8 cellular contexts compared by ENCODE assay signal in genomic region chr16:30921748-30922419, GRCh38. TPM values are rescaled to one million over a fixed set of nuclear protein-coding genes. Genes with fewer than 3 reads are reported as not detected.
DNase-seq lines count a peak whose midpoint lies in the region; ATAC-seq and TF ChIP-seq lines count a peak whose summit lies in the region.

No MANE protein-coding gene starts in this region.

- no peaks in the 10 kb centered on the region for H3K4me1 ChIP-seq in esophagus (ENCODE audit: control insufficient read depth in 2 of 2, insufficient read depth in 2 of 2, low read length in 1 of 2)
- peaks cover 21% of the 10 kb centered on the region for H3K4me1 ChIP-seq in muscle layer of colon (ENCODE audit: insufficient read depth, low read length)

- peaks cover 0 to 4% of the 10 kb centered on the region in 2 donors for H3K36me3 ChIP-seq in esophagus (ENCODE audit: control insufficient read depth in 2 of 2, insufficient read depth in 2 of 2, low read length in 1 of 2)
- no peaks in the 10 kb centered on the region for H3K36me3 ChIP-seq in muscle layer of colon (ENCODE audit: insufficient read depth, low read length)

- H3K27ac ChIP-seq in esophagus (ENCODE audit: low read depth in 2 of 2, low read length in 1 of 2) (peak overlapping the region; percentile 91 to 95), muscle layer of colon (ENCODE audit: low read depth, low read length) (peak overlapping the region; percentile 82)

- TF ChIP-seq CTCF in GM10248 (IDR thresholded peaks at IDR 0.05; ENCODE audit: control extremely low read depth, extremely low read depth, low read depth, missing control alignments): peak; percentile 85

- no peak for ATAC-seq in activated T-cell treated with anti-CD3 and anti-CD28 coated beads, Interleukin-2, amount 50 U/mL, for 4 hours
- no peak for ATAC-seq in HG03342 (IDR thresholded peaks at IDR 0.05; ENCODE audit: unreplicated experiment)

- POLR2A ChIA-PET in GM10248 (lab: Yijun Ruan, JAX): no interaction called here

- 0% methylated on average over 37 of the region's 37 CpGs for WGBS in esophagus, 2 donors

- H3K4me3 ChIP-seq in esophagus (ENCODE audit: low read depth in 1 of 2, low read length in 2 of 2): peak overlapping the region; percentile 46 to 78
- H3K4me3 ChIP-seq in muscle layer of colon (ENCODE audit: low read depth in 1 of 2, low read length in 2 of 2): peak overlapping the region; percentile 28 to 83

- H3K9me3 Mint-ChIP-seq in activated T-cell treated with anti-CD3 and anti-CD28 coated beads, Interleukin-2, amount 50 U/mL, for 4 hours: no peaks in the 10 kb centered on the region

- H3K27me3 Mint-ChIP-seq in activated T-cell treated with anti-CD3 and anti-CD28 coated beads, Interleukin-2, amount 50 U/mL, for 4 hours (ENCODE audit: low read depth): no peaks in the 10 kb centered on the region

- no peaks in the 10 kb centered on the region for H3K36me3 Mint-ChIP-seq in activated T-cell treated with anti-CD3 and anti-CD28 coated beads, Interleukin-2, amount 50 U/mL, for 4 hours (ENCODE audit: insufficient read depth)

- H3K4me3 Mint-ChIP-seq in activated T-cell treated with anti-CD3 and anti-CD28 coated beads, Interleukin-2, amount 50 U/mL, for 4 hours: peak overlapping the region; percentile 99

- 0 out of 2 replicates have a peak, but pooled peaks have one; percentile 8 for TF ChIP-seq EP300 in Ishikawa (IDR thresholded peaks at IDR 0.05; ENCODE audit: borderline replicate concordance)

- H3K9ac ChIP-seq in muscle layer of colon (ENCODE audit: low read length): peak overlapping the region; percentile 18

- H3K27me3 ChIP-seq in esophagus (ENCODE audit: control insufficient read depth in 1 of 2, insufficient read depth in 2 of 2, low read length in 2 of 2) (no peaks in the 10 kb centered on the region), muscle layer of colon (ENCODE audit: control insufficient read depth in 1 of 2, insufficient read depth in 2 of 2, low read length in 2 of 2) (no peaks in the 10 kb centered on the region)

- no peaks in the 10 kb centered on the region for H3K9me3 ChIP-seq in esophagus (ENCODE audit: control insufficient read depth in 2 of 2, insufficient read depth in 1 of 2, low read depth in 1 of 2, low read length in 1 of 2)
- no peaks in the 10 kb centered on the region for H3K9me3 ChIP-seq in muscle layer of colon (ENCODE audit: low read length)

- DNase-seq in GM10248 (ENCODE audit: extremely low spot score) (peak; percentile 75), OCI-M1 (lab: John Stamatoyannopoulos, UW) (peak; percentile 96)
- DNase-seq in activated T-cell treated with anti-CD3 and anti-CD28 coated beads, Interleukin-2, amount 50 U/mL, for 4 hours: peak; percentile 86
- peak; percentile 75 to 83 for DNase-seq in stimulated activated CD8-positive, alpha-beta memory T cell treated with anti-CD3 and anti-CD28 coated beads, Interleukin-4, amount 100 ng/mL, for 4 hours (ENCODE audit: low read depth in 2 of 2, low spot score in 1 of 2)

- peak; percentile 90 for TF ChIP-seq RAD21 in Ishikawa (IDR thresholded peaks at IDR 0.05; ENCODE audit: low read depth)

- CTCF ChIA-PET in GM10248 (lab: Yijun Ruan, JAX): interaction anchor here (1.0 kb wide), 4 partner anchors 20 to 78 kb away, joined by 3 to 14 read pairs (median 4); no protein-coding TSS in a partner anchor

- peaks cover 15% of the 10 kb centered on the region for H3K4me1 Mint-ChIP-seq in activated T-cell treated with anti-CD3 and anti-CD28 coated beads, Interleukin-2, amount 50 U/mL, for 4 hours (ENCODE audit: low read depth)

TF ChIP-seq in Ishikawa, 13 proteins besides CTCF, POLR2A, EP300 and RAD21:
- TF ChIP-seq, protein P1, sequence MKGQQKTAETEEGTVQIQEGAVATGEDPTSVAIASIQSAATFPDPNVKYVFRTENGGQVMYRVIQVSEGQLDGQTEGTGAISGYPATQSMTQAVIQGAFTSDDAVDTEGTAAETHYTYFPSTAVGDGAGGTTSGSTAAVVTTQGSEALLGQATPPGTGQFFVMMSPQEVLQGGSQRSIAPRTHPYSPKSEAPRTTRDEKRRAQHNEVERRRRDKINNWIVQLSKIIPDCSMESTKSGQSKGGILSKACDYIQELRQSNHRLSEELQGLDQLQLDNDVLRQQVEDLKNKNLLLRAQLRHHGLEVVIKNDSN (IDR thresholded peaks at IDR 0.05): no peak
- TF ChIP-seq FOXM1 (IDR thresholded peaks at IDR 0.05; ENCODE audit: borderline replicate concordance, low read depth) (no peak), TAF1 (IDR thresholded peaks at IDR 0.05; ENCODE audit: low read depth) (peak; percentile 49; the same call in 1 of the 2 replicates), CREB1 (IDR thresholded peaks at IDR 0.05; ENCODE audit: low read depth) (no peak), CEBPB (IDR thresholded peaks at IDR 0.05) (no peak), TEAD4 (IDR thresholded peaks at IDR 0.05) (peak; percentile 14; the same call in 1 of the 2 replicates), YY1 (IDR thresholded peaks at IDR 0.05; ENCODE audit: low read depth) (peak; percentile 48; the same call in 1 of the 2 replicates), EGR1 (IDR thresholded peaks at IDR 0.05) (no peak), REST (IDR thresholded peaks at IDR 0.05; ENCODE audit: low read depth) (no peak), NFIC (IDR thresholded peaks at IDR 0.05) (no peak), TCF12 (IDR thresholded peaks at IDR 0.05; ENCODE audit: low read depth) (no peak; the same call in 1 of the 2 replicates), ZBTB7A (IDR thresholded peaks at IDR 0.05; ENCODE audit: low read depth) (peak; percentile 99)
- TF ChIP-seq, protein P2, sequence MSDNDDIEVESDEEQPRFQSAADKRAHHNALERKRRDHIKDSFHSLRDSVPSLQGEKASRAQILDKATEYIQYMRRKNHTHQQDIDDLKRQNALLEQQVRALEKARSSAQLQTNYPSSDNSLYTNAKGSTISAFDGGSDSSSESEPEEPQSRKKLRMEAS (IDR thresholded peaks at IDR 0.05): 0 out of 2 replicates have a peak, but pooled peaks have one; percentile 8

RNA-seq across cellular contexts. Expression of gene FBXL19, which starts 1.5 kb away (rescaled TPM):
- 10 to 100 TPM; 25.8 to 31.3 (median 30.8) TPM for total RNA-seq in activated T-cell treated with anti-CD3 and anti-CD28 coated beads, Interleukin-2, amount 50 U/mL, for 4 hours
- polyA plus RNA-seq in esophagus: 10 to 100 TPM; 10.7 to 35.6 TPM

RNA-seq across cellular contexts. Expression of gene CTF1, which starts 25.5 kb away (rescaled TPM):
- total RNA-seq in activated T-cell treated with anti-CD3 and anti-CD28 coated beads, Interleukin-2, amount 50 U/mL, for 4 hours: under 1 TPM; 0.18 to 0.33 (median 0.28) TPM
- 1 to 10 TPM; 2.2 to 3.3 TPM for polyA plus RNA-seq in esophagus

RNA-seq across cellular contexts. Expression of gene ORAI3, which starts 27.0 kb away (rescaled TPM):
- 1 to 10 TPM; 1.5 to 3.3 (median 2.8) TPM for total RNA-seq in activated T-cell treated with anti-CD3 and anti-CD28 coated beads, Interleukin-2, amount 50 U/mL, for 4 hours
- 10 to 100 TPM in 1 of 2 donors, 1 to 10 TPM in 1; 8.5 to 11.6 TPM for polyA plus RNA-seq in esophagus

RNA-seq across cellular contexts. Expression of gene BCL7C, which starts 28.0 kb away (rescaled TPM):
- 10 to 100 TPM; 22.1 to 24.8 (median 23.7) TPM for total RNA-seq in activated T-cell treated with anti-CD3 and anti-CD28 coated beads, Interleukin-2, amount 50 U/mL, for 4 hours
- polyA plus RNA-seq in esophagus: 10 to 100 TPM; 21.8 to 33.9 TPM

RNA-seq across cellular contexts. Expression of gene SETD1A, which starts 35.7 kb away (rescaled TPM):
- total RNA-seq in activated T-cell treated with anti-CD3 and anti-CD28 coated beads, Interleukin-2, amount 50 U/mL, for 4 hours: 10 to 100 TPM; 39.3 to 49.0 (median 40.5) TPM
- polyA plus RNA-seq in esophagus: 1 to 10 TPM; 6.8 to 9.6 TPM
